Comparison of ENCODE assay signal across 18 cellular contexts in genomic region chr9:87580941-87581438, GRCh38.
A peak's percentile ranks its signal among the peaks of the same experiment; 100 is the strongest.
DNase-seq lines count a peak whose midpoint lies in the region; ATAC-seq and TF ChIP-seq lines count a peak whose summit lies in the region.
"Had no signal": no experiment of that assay in that cellular context is flagged by ENCODE, and none has a peak within 500 bp of the region (broad histone marks: within the 10 kb centered on the region; RNA-seq: fewer than 3 reads in every experiment).

No MANE protein-coding gene starts in this region.

- 35% methylated on average over 10 of the region's 10 CpGs for WGBS in liver

- no peak for TF ChIP-seq CTCF in liver (IDR thresholded peaks at IDR 0.05; ENCODE audit: low read depth, low read length, missing input control)

- H3K27ac ChIP-seq in SK-N-MC, result peak overlapping the region; percentile 75; the same call in 1 of the 2 replicates
- H3K27ac ChIP-seq in liver (ENCODE audit: low read depth in 1 of 2, low read length in 2 of 2), result peak overlapping the region; percentile 56 to 63
- H3K27ac ChIP-seq in rectal smooth muscle tissue (ENCODE audit: low read depth, low read length), result peak overlapping the region; percentile 71
- H3K27ac ChIP-seq: ascending aorta had no signal

- H3K9ac ChIP-seq in SK-N-MC (ENCODE audit: insufficient read length) (no peak overlapping the region), liver (ENCODE audit: low read depth in 1 of 2, low read length in 2 of 2) (peak overlapping the region in 1 of 2 donors; percentile 50), rectal smooth muscle tissue (ENCODE audit: low read length) (no peak overlapping the region)

- peak; percentile 53 for DNase-seq in DMS53 (lab: John Stamatoyannopoulos, UW)
- no peak for DNase-seq in SK-N-MC (ENCODE audit: low read depth, low spot score)
- no peak for DNase-seq in hepatic stellate cell (ENCODE audit: low spot score)
- DNase-seq: ACHN; activated CD4-positive, alpha-beta T cell treated with anti-CD3 and anti-CD28 coated beads for 4 hours; activated CD8-positive, alpha-beta memory T cell treated with anti-CD3 and anti-CD28 coated beads, Interleukin-2, amount 50 U/mL, for 48 hours; CD4-positive, CD25-positive, alpha-beta regulatory T cell; midbrain; occipital lobe; Right ventricle myocardium superior had no signal

- no peaks in the 10 kb centered on the region for H3K27me3 ChIP-seq in liver (ENCODE audit: control insufficient read depth in 4 of 4, insufficient read depth in 4 of 4, low read length in 3 of 4)
- H3K27me3 ChIP-seq in rectal smooth muscle tissue (ENCODE audit: control insufficient read depth, insufficient read depth, low read length), result no peaks in the 10 kb centered on the region
- H3K27me3 ChIP-seq: ascending aorta had no signal

- H3K4me3 ChIP-seq in SK-N-MC (peak overlapping the region; percentile 40; the same call in 1 of the 2 replicates), liver (ENCODE audit: low read depth in 1 of 3, low read length in 3 of 3) (peak overlapping the region in 2 of 3 donors; percentile 23 to 29), rectal smooth muscle tissue (ENCODE audit: low read length) (no peak overlapping the region)
- H3K4me3 ChIP-seq: ascending aorta, skin epidermis had no signal

- H3K36me3 ChIP-seq in SK-N-MC (ENCODE audit: insufficient read depth, low read length) (0 out of 2 replicates have a peak, but pooled peaks cover 3% of the 10 kb centered on the region), liver (ENCODE audit: control insufficient read depth in 4 of 4, insufficient read depth in 3 of 4, low read depth in 1 of 4, low read length in 3 of 4) (no peaks in the 10 kb centered on the region), rectal smooth muscle tissue (ENCODE audit: control insufficient read depth, insufficient read depth, low read length) (no peaks in the 10 kb centered on the region)
- H3K36me3 ChIP-seq: ascending aorta had no signal

- H3K4me1 ChIP-seq in liver (ENCODE audit: control insufficient read depth in 4 of 4, insufficient read depth in 4 of 4, low read length in 3 of 4), result peaks cover 12 to 54% (median 47%) of the 10 kb centered on the region in 4 donors
- peaks cover 21% of the 10 kb centered on the region for H3K4me1 ChIP-seq in rectal smooth muscle tissue (ENCODE audit: control insufficient read depth, insufficient read depth, low read length)
- H3K4me1 ChIP-seq: ascending aorta had no signal

- ATAC-seq in HG02970 (IDR thresholded peaks at IDR 0.05; ENCODE audit: low FRiP score, unreplicated experiment) (no peak), GM21526 (IDR thresholded peaks at IDR 0.05; ENCODE audit: low FRiP score, unreplicated experiment) (no peak)
- no peak for ATAC-seq in activated CD4-positive, CD25-positive, alpha-beta regulatory T cell treated with anti-CD3 and anti-CD28 coated beads, Interleukin-2, amount 50 U/mL, for 24 hours
- ATAC-seq: stimulated activated effector memory CD8-positive, alpha-beta T cell treated with anti-CD3 and anti-CD28 coated beads, Interleukin-12 subunit alpha, Interleukin-12 subunit beta, amount 100 ng/mL, for 72 hours had no signal

- H3K9me3 ChIP-seq in SK-N-MC (ENCODE audit: low read depth, low read length), result no peaks in the 10 kb centered on the region
- H3K9me3 ChIP-seq in liver (ENCODE audit: control insufficient read depth in 4 of 4, low read length in 3 of 4), result no peaks in the 10 kb centered on the region
- H3K9me3 ChIP-seq: ascending aorta had no signal

- no peak for TF ChIP-seq RAD21 in liver (IDR thresholded peaks at IDR 0.05)

TF ChIP-seq in liver, 16 proteins besides CTCF, POLR2A, EP300 and RAD21:
- TF ChIP-seq JUND (IDR thresholded peaks at IDR 0.05) (no peak), GABPA (IDR thresholded peaks at IDR 0.05 in 1 of 2, conservative IDR thresholded peaks at IDR 0.05 in 1 of 2) (no peak), SP1 (IDR thresholded peaks at IDR 0.05) (no peak), HNF4A (conservative IDR thresholded peaks at IDR 0.05) (peak in 1 of 2 donors; percentile 43), FOXA1 (IDR thresholded peaks at IDR 0.05) (peak; percentile 10), FOXA2 (IDR thresholded peaks at IDR 0.05) (peak; percentile 63), RXRA (IDR thresholded peaks at IDR 0.05) (no peak), TAF1 (conservative IDR thresholded peaks at IDR 0.05) (no peak), MAX (IDR thresholded peaks at IDR 0.05) (no peak), EGR1 (IDR thresholded peaks at IDR 0.05; ENCODE audit: low read depth in 2 of 2) (no peak), YY1 (IDR thresholded peaks at IDR 0.05) (peak; percentile 44), ATF3 (IDR thresholded peaks at IDR 0.05) (peak; percentile 8), REST (IDR thresholded peaks at IDR 0.05) (no peak)
